Comparison of ENCODE assay signal across 1 cellular context in genomic region chr7:47266131-47266706, GRCh38.
TF ChIP-seq lines count a peak whose summit lies in the region.

No MANE protein-coding gene starts in this region.

TF ChIP-seq in HepG2, 621 proteins besides CTCF, POLR2A, EP300 and RAD21 (continued from another document and continues in another):
- TF ChIP-seq ZNF414 (CRISPR knock-in tag; IDR thresholded peaks at IDR 0.05) (no peak), NFRKB (IDR thresholded peaks at IDR 0.05) (no peak), NFE2L1 (CRISPR knock-in tag; IDR thresholded peaks at IDR 0.05; ENCODE audit: borderline replicate concordance) (no peak), CBX5 (CRISPR knock-in tag; IDR thresholded peaks at IDR 0.05; ENCODE audit: borderline replicate concordance) (0 out of 2 replicates have a peak, but pooled peaks have one; percentile 36), ZNF605 (CRISPR knock-in tag; IDR thresholded peaks at IDR 0.05) (peak; percentile 61; the same call in 1 of the 2 replicates), RFXANK (CRISPR knock-in tag; IDR thresholded peaks at IDR 0.05) (no peak), ZFP91 (CRISPR knock-in tag; IDR thresholded peaks at IDR 0.05; ENCODE audit: borderline replicate concordance) (no peak), GZF1 (CRISPR knock-in tag; IDR thresholded peaks at IDR 0.05) (no peak), ZNF563 (CRISPR knock-in tag; IDR thresholded peaks at IDR 0.05) (no peak), SALL2 (CRISPR knock-in tag; IDR thresholded peaks at IDR 0.05) (no peak), ATF6 (CRISPR knock-in tag; conservative IDR thresholded peaks at IDR 0.05) (0 out of 2 replicates have a peak, but pooled peaks have one; percentile 61), ZNF740 (CRISPR knock-in tag; IDR thresholded peaks at IDR 0.05) (no peak), ZNF670 (CRISPR knock-in tag; IDR thresholded peaks at IDR 0.05; ENCODE audit: borderline replicate concordance) (0 out of 2 replicates have a peak, but pooled peaks have one; percentile 34), HIC2 (CRISPR knock-in tag; IDR thresholded peaks at IDR 0.05; ENCODE audit: low read depth) (no peak), ZNF331 (CRISPR knock-in tag; IDR thresholded peaks at IDR 0.05) (peak; percentile 76), ZNF768 (CRISPR knock-in tag; IDR thresholded peaks at IDR 0.05) (no peak), ZMYM2 (CRISPR knock-in tag; IDR thresholded peaks at IDR 0.05) (0 out of 2 replicates have a peak, but pooled peaks have one; percentile 26), HDAC6 (IDR thresholded peaks at IDR 0.05; ENCODE audit: low read depth, low read length) (no peak), HHEX (CRISPR knock-in tag; IDR thresholded peaks at IDR 0.05) (no peak), ATF1 (CRISPR knock-in tag; IDR thresholded peaks at IDR 0.05) (no peak), CEBPG (CRISPR knock-in tag; IDR thresholded peaks at IDR 0.05) (peak; percentile 62), CREB1 (IDR thresholded peaks at IDR 0.05) (no peak), CREB1 (CRISPR knock-in tag; IDR thresholded peaks at IDR 0.05) (0 out of 2 replicates have a peak, but pooled peaks have one; percentile 36), ZNF770 (CRISPR knock-in tag; IDR thresholded peaks at IDR 0.05) (no peak), PRMT3 (CRISPR knock-in tag; IDR thresholded peaks at IDR 0.05; ENCODE audit: borderline replicate concordance, low read depth) (no peak), CC2D1A (CRISPR knock-in tag; IDR thresholded peaks at IDR 0.05) (no peak), ZNF10 (CRISPR knock-in tag; IDR thresholded peaks at IDR 0.05; ENCODE audit: borderline replicate concordance, low read depth) (no peak)
- TF ChIP-seq, protein P1, sequence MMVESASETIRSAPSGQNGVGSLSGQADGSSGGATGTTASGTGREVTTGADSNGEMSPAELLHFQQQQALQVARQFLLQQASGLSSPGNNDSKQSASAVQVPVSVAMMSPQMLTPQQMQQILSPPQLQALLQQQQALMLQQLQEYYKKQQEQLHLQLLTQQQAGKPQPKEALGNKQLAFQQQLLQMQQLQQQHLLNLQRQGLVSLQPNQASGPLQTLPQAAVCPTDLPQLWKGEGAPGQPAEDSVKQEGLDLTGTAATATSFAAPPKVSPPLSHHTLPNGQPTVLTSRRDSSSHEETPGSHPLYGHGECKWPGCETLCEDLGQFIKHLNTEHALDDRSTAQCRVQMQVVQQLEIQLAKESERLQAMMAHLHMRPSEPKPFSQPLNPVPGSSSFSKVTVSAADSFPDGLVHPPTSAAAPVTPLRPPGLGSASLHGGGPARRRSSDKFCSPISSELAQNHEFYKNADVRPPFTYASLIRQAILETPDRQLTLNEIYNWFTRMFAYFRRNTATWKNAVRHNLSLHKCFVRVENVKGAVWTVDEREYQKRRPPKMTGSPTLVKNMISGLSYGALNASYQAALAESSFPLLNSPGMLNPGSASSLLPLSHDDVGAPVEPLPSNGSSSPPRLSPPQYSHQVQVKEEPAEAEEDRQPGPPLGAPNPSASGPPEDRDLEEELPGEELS (CRISPR knock-in tag; IDR thresholded peaks at IDR 0.05): 0 out of 2 replicates have a peak, but pooled peaks have one; percentile 11
- TF ChIP-seq, protein P2, sequence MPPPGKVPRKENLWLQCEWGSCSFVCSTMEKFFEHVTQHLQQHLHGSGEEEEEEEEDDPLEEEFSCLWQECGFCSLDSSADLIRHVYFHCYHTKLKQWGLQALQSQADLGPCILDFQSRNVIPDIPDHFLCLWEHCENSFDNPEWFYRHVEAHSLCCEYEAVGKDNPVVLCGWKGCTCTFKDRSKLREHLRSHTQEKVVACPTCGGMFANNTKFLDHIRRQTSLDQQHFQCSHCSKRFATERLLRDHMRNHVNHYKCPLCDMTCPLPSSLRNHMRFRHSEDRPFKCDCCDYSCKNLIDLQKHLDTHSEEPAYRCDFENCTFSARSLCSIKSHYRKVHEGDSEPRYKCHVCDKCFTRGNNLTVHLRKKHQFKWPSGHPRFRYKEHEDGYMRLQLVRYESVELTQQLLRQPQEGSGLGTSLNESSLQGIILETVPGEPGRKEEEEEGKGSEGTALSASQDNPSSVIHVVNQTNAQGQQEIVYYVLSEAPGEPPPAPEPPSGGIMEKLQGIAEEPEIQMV (CRISPR knock-in tag; IDR thresholded peaks at IDR 0.05; ENCODE audit: low read depth): no peak
- TF ChIP-seq, protein P3, sequence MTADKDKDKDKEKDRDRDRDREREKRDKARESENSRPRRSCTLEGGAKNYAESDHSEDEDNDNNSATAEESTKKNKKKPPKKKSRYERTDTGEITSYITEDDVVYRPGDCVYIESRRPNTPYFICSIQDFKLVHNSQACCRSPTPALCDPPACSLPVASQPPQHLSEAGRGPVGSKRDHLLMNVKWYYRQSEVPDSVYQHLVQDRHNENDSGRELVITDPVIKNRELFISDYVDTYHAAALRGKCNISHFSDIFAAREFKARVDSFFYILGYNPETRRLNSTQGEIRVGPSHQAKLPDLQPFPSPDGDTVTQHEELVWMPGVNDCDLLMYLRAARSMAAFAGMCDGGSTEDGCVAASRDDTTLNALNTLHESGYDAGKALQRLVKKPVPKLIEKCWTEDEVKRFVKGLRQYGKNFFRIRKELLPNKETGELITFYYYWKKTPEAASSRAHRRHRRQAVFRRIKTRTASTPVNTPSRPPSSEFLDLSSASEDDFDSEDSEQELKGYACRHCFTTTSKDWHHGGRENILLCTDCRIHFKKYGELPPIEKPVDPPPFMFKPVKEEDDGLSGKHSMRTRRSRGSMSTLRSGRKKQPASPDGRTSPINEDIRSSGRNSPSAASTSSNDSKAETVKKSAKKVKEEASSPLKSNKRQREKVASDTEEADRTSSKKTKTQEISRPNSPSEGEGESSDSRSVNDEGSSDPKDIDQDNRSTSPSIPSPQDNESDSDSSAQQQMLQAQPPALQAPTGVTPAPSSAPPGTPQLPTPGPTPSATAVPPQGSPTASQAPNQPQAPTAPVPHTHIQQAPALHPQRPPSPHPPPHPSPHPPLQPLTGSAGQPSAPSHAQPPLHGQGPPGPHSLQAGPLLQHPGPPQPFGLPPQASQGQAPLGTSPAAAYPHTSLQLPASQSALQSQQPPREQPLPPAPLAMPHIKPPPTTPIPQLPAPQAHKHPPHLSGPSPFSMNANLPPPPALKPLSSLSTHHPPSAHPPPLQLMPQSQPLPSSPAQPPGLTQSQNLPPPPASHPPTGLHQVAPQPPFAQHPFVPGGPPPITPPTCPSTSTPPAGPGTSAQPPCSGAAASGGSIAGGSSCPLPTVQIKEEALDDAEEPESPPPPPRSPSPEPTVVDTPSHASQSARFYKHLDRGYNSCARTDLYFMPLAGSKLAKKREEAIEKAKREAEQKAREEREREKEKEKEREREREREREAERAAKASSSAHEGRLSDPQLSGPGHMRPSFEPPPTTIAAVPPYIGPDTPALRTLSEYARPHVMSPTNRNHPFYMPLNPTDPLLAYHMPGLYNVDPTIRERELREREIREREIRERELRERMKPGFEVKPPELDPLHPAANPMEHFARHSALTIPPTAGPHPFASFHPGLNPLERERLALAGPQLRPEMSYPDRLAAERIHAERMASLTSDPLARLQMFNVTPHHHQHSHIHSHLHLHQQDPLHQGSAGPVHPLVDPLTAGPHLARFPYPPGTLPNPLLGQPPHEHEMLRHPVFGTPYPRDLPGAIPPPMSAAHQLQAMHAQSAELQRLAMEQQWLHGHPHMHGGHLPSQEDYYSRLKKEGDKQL (CRISPR knock-in tag; IDR thresholded peaks at IDR 0.05; ENCODE audit: low read depth): no peak
